ENCODE assay signal across 8 cellular contexts in genomic region chr2:108855194-108855593, GRCh38.
A peak's percentile ranks its signal among the peaks of the same experiment; 100 is the strongest.
DNase-seq lines count a peak whose midpoint lies in the region; ATAC-seq and FAIRE-seq lines count a peak whose summit lies in the region.

No MANE protein-coding gene starts in this region.

- no peak overlapping the region for H3K4me3 ChIP-seq in CD4-positive, alpha-beta memory T cell (ENCODE audit: low read length in 2 of 2)

- peak in 4 of 5 donors; percentile 26 to 38 (median 34) for DNase-seq in CD4-positive, alpha-beta memory T cell
- DNase-seq in left kidney (ENCODE audit: low read depth, low spot score) (peak; percentile 62), SKM-1 (lab: John Stamatoyannopoulos, UW; ENCODE audit: unreplicated experiment) (no peak)
- no peak for DNase-seq in activated T-cell treated with anti-CD3 and anti-CD28 coated beads, Interleukin-2, amount 50 U/mL, for 24 hours

- H3K27me3 ChIP-seq in CD4-positive, alpha-beta memory T cell (ENCODE audit: insufficient read depth, low read length) = no peaks in the 10 kb centered on the region

- no peaks in the 10 kb centered on the region for H3K36me3 ChIP-seq in CD4-positive, alpha-beta memory T cell (ENCODE audit: insufficient read depth, low read length)

- H3K27me3 Mint-ChIP-seq in CD4-positive, alpha-beta memory T cell = no peaks in the 10 kb centered on the region
- no peaks in the 10 kb centered on the region for H3K27me3 Mint-ChIP-seq in activated T-cell treated with anti-CD3 and anti-CD28 coated beads, Interleukin-2, amount 50 U/mL, for 24 hours

- ATAC-seq in HG03060 (IDR thresholded peaks at IDR 0.05; ENCODE audit: low read depth, unreplicated experiment) = peak; percentile 53
- ATAC-seq in GM19035 (IDR thresholded peaks at IDR 0.05; ENCODE audit: unreplicated experiment) = no peak
- ATAC-seq in GM18502 (IDR thresholded peaks at IDR 0.05; ENCODE audit: poor library complexity, unreplicated experiment) = no peak

- H3K4me1 ChIP-seq in CD4-positive, alpha-beta memory T cell (ENCODE audit: insufficient read depth, low read length) = no peaks in the 10 kb centered on the region

- H3K4me1 Mint-ChIP-seq in CD4-positive, alpha-beta memory T cell = peaks cover 0 to 2% (median 0%) of the 10 kb centered on the region in 4 donors
- peaks cover 2% of the 10 kb centered on the region for H3K4me1 Mint-ChIP-seq in activated T-cell treated with anti-CD3 and anti-CD28 coated beads, Interleukin-2, amount 50 U/mL, for 24 hours (ENCODE audit: low read depth)

- no peak overlapping the region for H3K27ac ChIP-seq in CD4-positive, alpha-beta memory T cell (ENCODE audit: low read depth, low read length)

- H3K27ac Mint-ChIP-seq in CD4-positive, alpha-beta memory T cell = peak overlapping the region in 1 of 7 donors; percentile 13
- no peak overlapping the region for H3K27ac Mint-ChIP-seq in activated T-cell treated with anti-CD3 and anti-CD28 coated beads, Interleukin-2, amount 50 U/mL, for 24 hours

- no peak overlapping the region for H3K4me3 Mint-ChIP-seq in CD4-positive, alpha-beta memory T cell
- no peak overlapping the region for H3K4me3 Mint-ChIP-seq in activated T-cell treated with anti-CD3 and anti-CD28 coated beads, Interleukin-2, amount 50 U/mL, for 24 hours

- no peaks in the 10 kb centered on the region for H3K9me3 ChIP-seq in CD4-positive, alpha-beta memory T cell (ENCODE audit: control insufficient read depth in 1 of 2, low read length in 2 of 2)

- CTCF ChIA-PET in CD4-positive, alpha-beta memory T cell (lab: Charles Lee; ENCODE audit: partially characterized antibody) = interaction anchor here (1.2 to 3.1 kb wide), 5 partner anchors 25 to 655 kb away, joined by 3 to 32 read pairs (median 9); partner anchors contain the start of gene EDAR

- H3K36me3 Mint-ChIP-seq in CD4-positive, alpha-beta memory T cell = peaks cover 7 to 8% of the 10 kb centered on the region in 2 donors
- peaks cover 43% of the 10 kb centered on the region for H3K36me3 Mint-ChIP-seq in activated T-cell treated with anti-CD3 and anti-CD28 coated beads, Interleukin-2, amount 50 U/mL, for 24 hours (ENCODE audit: low read depth)

- no peaks in the 10 kb centered on the region for H3K9me3 Mint-ChIP-seq in CD4-positive, alpha-beta memory T cell
- H3K9me3 Mint-ChIP-seq in activated T-cell treated with anti-CD3 and anti-CD28 coated beads, Interleukin-2, amount 50 U/mL, for 24 hours = no peaks in the 10 kb centered on the region

- POLR2A ChIA-PET in CD4-positive, alpha-beta memory T cell (lab: Charles Lee; ENCODE audit: partially characterized antibody) = no interaction called here

- peak; percentile 87 for FAIRE-seq in TTC549 (lab: Jason Lieb, UNC)

- intact Hi-C loops in CD4-positive, alpha-beta memory T cell (cut with micrococcal nuclease) = loop anchor here (1.0 to 5.0 kb wide), 4 partner anchors 134 to 494 kb away; partner anchors contain the start of gene EDAR

Comparison
In these comparisons a context has a peak if more than half of its experiments do, and no peak if none do; other contexts are left out.
1. DNase-seq: peak in CD4-positive, alpha-beta memory T cell (4 of 5) and left kidney (single experiment); none in activated T-cell treated with anti-CD3 and anti-CD28 coated beads, Interleukin-2, amount 50 U/mL, for 24 hours (single experiment) and SKM-1 (single experiment).